ENCODE assay signal across 9 cellular contexts in the genomic region with DNA sequence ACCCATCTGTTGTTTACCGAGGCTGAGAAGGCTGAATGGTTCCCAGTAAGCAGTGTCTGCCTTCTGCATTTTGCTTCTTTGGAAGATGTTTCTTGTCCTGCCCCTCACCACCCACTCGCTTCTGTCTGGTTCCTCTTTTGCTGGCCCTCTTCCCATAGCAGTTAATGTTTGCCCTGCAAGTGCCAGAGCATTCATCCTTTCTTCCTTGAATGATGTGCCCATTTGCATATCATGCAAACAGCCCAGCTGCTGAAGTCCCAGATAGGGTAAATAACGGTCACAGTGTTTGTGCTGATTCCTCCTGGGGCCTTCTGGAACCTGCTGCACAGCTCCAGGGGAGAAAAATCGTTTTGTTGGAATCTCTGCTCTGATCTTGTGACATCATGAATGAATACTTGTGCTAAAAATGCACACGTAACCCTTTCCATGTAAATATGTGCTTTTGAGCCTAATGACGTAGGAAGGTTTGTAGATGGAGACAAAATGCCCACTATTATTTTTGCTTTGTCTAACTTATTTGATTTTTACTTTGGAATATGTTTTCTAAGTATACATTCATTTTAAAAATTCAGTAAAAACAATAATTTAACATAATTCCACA.
DNase-seq lines count a peak whose midpoint lies in the region; ATAC-seq, FAIRE-seq and TF ChIP-seq lines count a peak whose summit lies in the region.
"Had no signal": no experiment of that assay in that cellular context is flagged by ENCODE, and none has a peak within 500 bp of the region (broad histone marks: within the 10 kb centered on the region; RNA-seq: fewer than 3 reads in every experiment).

No MANE protein-coding gene starts in this region.

- peak; percentile 93 for DNase-seq in SK-MEL-5 (ENCODE audit: low read depth, low spot score)
- peak; percentile 93 for DNase-seq in pons (ENCODE audit: low spot score)
- DNase-seq in left lung, result no peak
- no peak for DNase-seq in GM12892 (ENCODE audit: insufficient read length)

- intact Hi-C loops in left lung (cut with DNase I), result no loop called here

- no peak for TF ChIP-seq CTCF in left lung (IDR thresholded peaks at IDR 0.05)

- TF ChIP-seq POLR2A in GM12892 (IDR thresholded peaks at IDR 0.05; ENCODE audit: low read depth, low read length), result no peak

- FAIRE-seq in GM12892 (lab: Jason Lieb, UNC), result no peak

- no peak overlapping the region for H3K27ac ChIP-seq in left lung
- H3K27ac ChIP-seq: KMS-11 had no signal

- no peaks in the 10 kb centered on the region for H3K36me3 ChIP-seq in left lung

- no peak overlapping the region for H3K4me3 ChIP-seq in left lung
- H3K4me3 ChIP-seq: lung had no signal

- in situ Hi-C loops in SK-MEL-5 (cut with HindIII; ENCODE audit: low pct_unique_long_range_greater_than_20kb, low sequenced_read_pairs), result no loop called here

- no peaks in the 10 kb centered on the region for H3K9me3 ChIP-seq in left lung

- H3K4me1 ChIP-seq in left lung, result no peaks in the 10 kb centered on the region

- peak; percentile 74 for ATAC-seq in GM19043 (IDR thresholded peaks at IDR 0.05; ENCODE audit: low read depth, unreplicated experiment)
- peak; percentile 44 for ATAC-seq in HG03520 (IDR thresholded peaks at IDR 0.05; ENCODE audit: unreplicated experiment)
- no peak for ATAC-seq in left lung
- ATAC-seq in HG03196 (IDR thresholded peaks at IDR 0.05; ENCODE audit: unreplicated experiment), result no peak

- no peaks in the 10 kb centered on the region for H3K27me3 ChIP-seq in left lung

Comparison
In these comparisons a context has a peak if more than half of its experiments do, and no peak if none do; other contexts are left out.
1. ATAC-seq: peak in GM19043 (single experiment) and HG03520 (single experiment); none in left lung (single experiment) and HG03196 (single experiment).
2. DNase-seq: peak in SK-MEL-5 (single experiment) and pons (single experiment); none in left lung (0 of 2) and GM12892 (single experiment).